In genomic region chr14:58656671-58657411, GRCh38 we compare ENCODE assay signal across 18 cellular contexts.
"Had no signal": no experiment of that assay in that cellular context is flagged by ENCODE, and none has a peak within 500 bp of the region (broad histone marks: within the 10 kb centered on the region; RNA-seq: fewer than 3 reads in every experiment).

No MANE protein-coding gene starts in this region.

- H3K4me1 ChIP-seq: adrenal gland, colonic mucosa, pancreas had no signal

- FAIRE-seq: islet of Langerhans, pancreas, TTC549 had no signal

- H3K9me3 ChIP-seq: adrenal gland, colonic mucosa, pancreas, suprapubic skin had no signal

- ATAC-seq: activated CD8-positive, alpha-beta T cell treated with anti-CD3 and anti-CD28 coated beads, Interleukin-2, amount 10 ng/mL, durations not matched to agents 7 days and 5 days; esophagus mucosa; pancreas; sciatic nerve had no signal

- H3K27ac ChIP-seq: adrenal gland, cardiac muscle cell, colonic mucosa, pancreas, spleen, suprapubic skin had no signal

- H3K4me3 ChIP-seq: adrenal gland, cardiac muscle cell, colonic mucosa, lung, pancreas, spleen, suprapubic skin had no signal

- DNase-seq: activated B cell treated with CpG ODN at 0.5 μM for 24 hours; activated CD4-positive, alpha-beta T cell treated with anti-CD3 and anti-CD28 coated beads for 48 hours; activated CD8-positive, alpha-beta memory T cell treated with anti-CD3 and anti-CD28 coated beads, Interleukin-2, amount 50 U/mL, for 4 hours; activated CD8-positive, alpha-beta T cell treated with anti-CD3 and anti-CD28 coated beads, Interleukin-2, amount 10 ng/mL, durations not matched to agents 7 days and 5 days; activated effector memory CD4-positive, alpha-beta T cell treated with anti-CD3 and anti-CD28 coated beads, Interleukin-2, amount 50 U/mL, for 16 hours; activated T-cell treated with anti-CD3 and anti-CD28 coated beads, Interleukin-2, amount 50 U/mL, for 48 hours; adrenal gland; colonic mucosa; midbrain; pancreas; spleen had no signal

- H3K27me3 ChIP-seq: adrenal gland, cardiac muscle cell, colonic mucosa, pancreas, spleen, suprapubic skin had no signal

- H3K36me3 ChIP-seq: adrenal gland, cardiac muscle cell, colonic mucosa, pancreas, spleen, suprapubic skin had no signal
